Comparison of ENCODE assay signal across 1 cellular context in genomic region chr14:102772781-102773570, GRCh38.
A peak's percentile ranks its signal among the peaks of the same experiment; 100 is the strongest.
TF ChIP-seq lines count a peak whose summit lies in the region.

No MANE protein-coding gene starts in this region.

TF ChIP-seq in HepG2, 621 proteins besides CTCF, POLR2A, EP300 and RAD21 (continued from another document and continues in another):
- TF ChIP-seq BRD4 (CRISPR knock-in tag; IDR thresholded peaks at IDR 0.05) (no peak), SCMH1 (CRISPR knock-in tag; IDR thresholded peaks at IDR 0.05; ENCODE audit: borderline replicate concordance) (no peak), ZBTB38 (CRISPR knock-in tag; IDR thresholded peaks at IDR 0.05) (peak; percentile 56; the same call in 1 of the 2 replicates), MLLT10 (CRISPR knock-in tag; IDR thresholded peaks at IDR 0.05) (no peak), AGO1 (IDR thresholded peaks at IDR 0.05; ENCODE audit: low read depth, low read length, poor library complexity, severe bottlenecking) (no peak), ADNP (CRISPR knock-in tag; IDR thresholded peaks at IDR 0.05) (no peak), ZNF30 (CRISPR knock-in tag; IDR thresholded peaks at IDR 0.05) (no peak), RBAK (CRISPR knock-in tag; IDR thresholded peaks at IDR 0.05) (no peak), ZNF749 (CRISPR knock-in tag; IDR thresholded peaks at IDR 0.05; ENCODE audit: borderline replicate concordance) (no peak), TEAD3 (CRISPR knock-in tag; optimal IDR thresholded peaks at IDR 0.05; ENCODE audit: borderline replicate concordance) (no peak), ZMAT3 (CRISPR knock-in tag; conservative IDR thresholded peaks at IDR 0.05) (no peak), TBX3 (IDR thresholded peaks at IDR 0.05; ENCODE audit: borderline replicate concordance) (no peak), SP5 (CRISPR knock-in tag; IDR thresholded peaks at IDR 0.05; ENCODE audit: borderline replicate concordance, low read depth) (peak; percentile 13; the same call in 1 of the 2 replicates), ZNF687 (CRISPR knock-in tag; IDR thresholded peaks at IDR 0.05) (peak; percentile 51), ZNF563 (CRISPR knock-in tag; IDR thresholded peaks at IDR 0.05) (no peak), ZBTB44 (CRISPR knock-in tag; IDR thresholded peaks at IDR 0.05) (no peak), ZNF281 (CRISPR knock-in tag; IDR thresholded peaks at IDR 0.05; ENCODE audit: borderline replicate concordance) (peak; percentile 76; the same call in 1 of the 2 replicates), MED8 (CRISPR knock-in tag; IDR thresholded peaks at IDR 0.05; ENCODE audit: insufficient replicate concordance) (no peak), U2AF1 (optimal IDR thresholded peaks at IDR 0.05; ENCODE audit: low read depth, low read length) (no peak), NCOA1 (CRISPR knock-in tag; IDR thresholded peaks at IDR 0.05) (no peak), FOXA3 (CRISPR knock-in tag; IDR thresholded peaks at IDR 0.05) (peak; percentile 75), ZNF580 (CRISPR knock-in tag; IDR thresholded peaks at IDR 0.05; ENCODE audit: borderline replicate concordance, low read depth) (no peak), ZFP91 (CRISPR knock-in tag; IDR thresholded peaks at IDR 0.05; ENCODE audit: borderline replicate concordance) (no peak), ZNF547 (CRISPR knock-in tag; IDR thresholded peaks at IDR 0.05) (no peak), ZNF746 (CRISPR knock-in tag; IDR thresholded peaks at IDR 0.05) (no peak), ZZZ3 (CRISPR knock-in tag; IDR thresholded peaks at IDR 0.05; ENCODE audit: borderline replicate concordance) (no peak), ZNF18 (CRISPR knock-in tag; IDR thresholded peaks at IDR 0.05; ENCODE audit: insufficient replicate concordance) (no peak), MED13 (CRISPR knock-in tag; IDR thresholded peaks at IDR 0.05) (no peak), EED (CRISPR knock-in tag; IDR thresholded peaks at IDR 0.05) (no peak), CREB3 (CRISPR knock-in tag; IDR thresholded peaks at IDR 0.05) (no peak), ATF6 (CRISPR knock-in tag; conservative IDR thresholded peaks at IDR 0.05) (no peak), MTF2 (CRISPR knock-in tag; IDR thresholded peaks at IDR 0.05; ENCODE audit: borderline replicate concordance) (no peak), THYN1 (CRISPR knock-in tag; IDR thresholded peaks at IDR 0.05; ENCODE audit: borderline replicate concordance, low read depth) (no peak), POGK (CRISPR knock-in tag; conservative IDR thresholded peaks at IDR 0.05) (0 out of 2 replicates have a peak, but pooled peaks have one; percentile 11), FOXP4 (CRISPR knock-in tag; IDR thresholded peaks at IDR 0.05) (peak; percentile 77)
